Comparison of ENCODE assay signal across 22 cellular contexts in genomic region chr6:148927581-148927980, GRCh38.
"Had no signal": no experiment of that assay in that cellular context is flagged by ENCODE, and none has a peak within 500 bp of the region (broad histone marks: within the 10 kb centered on the region; RNA-seq: fewer than 3 reads in every experiment).

No MANE protein-coding gene starts in this region.

- DNase-seq: stimulated activated CD4-positive, alpha-beta T cell treated with anti-CD3 and anti-CD28 coated beads, Interleukin-2, amount 100 ng/mL, for 48 hours; stimulated activated CD4-positive, alpha-beta T cell treated with anti-CD3 and anti-CD28 coated beads, Interleukin-4, amount 100 ng/mL, for 1 hour; stimulated activated CD4-positive, alpha-beta T cell treated with anti-CD3 and anti-CD28 coated beads, Interleukin-4, amount 100 ng/mL, for 24 hours; stimulated activated CD4-positive, alpha-beta T cell treated with anti-CD3 and anti-CD28 coated beads, Interleukin-4, amount 100 ng/mL, for 4 hours; stimulated activated CD8-positive, alpha-beta memory T cell treated with anti-CD3 and anti-CD28 coated beads, Interleukin-4, amount 100 ng/mL, for 48 hours; stimulated activated naive B cell treated with anti-CD40 and anti-IgM and Interleukin-4, amounts not matched to agents 10 μg/mL and 1 μg/mL and 100 μg/mL, for 72 hours; stimulated activated naive CD4-positive, alpha-beta T cell; stimulated activated naive CD4-positive, alpha-beta T cell treated with Interleukin-2 at 50 U/mL for 16 hours; stimulated activated naive CD8-positive, alpha-beta T cell treated with anti-CD3 and anti-CD28 coated beads, Interleukin-15, amount 100 ng/mL, for 72 hours; stimulated activated naive CD8-positive, alpha-beta T cell treated with anti-CD3 and anti-CD28 coated beads, Interleukin-15, Interleukin-2, amounts not matched to agents 100 U/mL and 50 U/mL, for 24 hours; stomach; substantia nigra; testis; thyroid gland; tibial artery; transverse colon; trophoblast cell; upper lobe of left lung; upper lobe of right lung; uterus had no signal

- ATAC-seq: stimulated activated effector memory CD8-positive, alpha-beta T cell treated with anti-CD3 and anti-CD28 coated beads, Interleukin-12 subunit alpha, Interleukin-12 subunit beta, amount 100 ng/mL, for 72 hours; stimulated activated memory B cell treated with anti-CD40 and anti-IgM and Interleukin-4, amounts not matched to agents 10 μg/mL and 1 μg/mL and 100 μg/mL, for 72 hours; stimulated activated naive B cell treated with anti-CD40 and anti-IgM and Interleukin-4, amounts not matched to agents 10 μg/mL and 1 μg/mL and 100 μg/mL, for 72 hours; stimulated activated naive CD8-positive, alpha-beta T cell treated with anti-CD3 and anti-CD28 coated beads, Interleukin-15, amount 100 ng/mL, for 72 hours; stimulated activated naive CD8-positive, alpha-beta T cell treated with anti-CD3 and anti-CD28 coated beads, Interleukin-15, Interleukin-2, amounts not matched to agents 100 U/mL and 50 U/mL, for 24 hours; upper lobe of right lung had no signal
